20 cellular contexts compared by ENCODE assay signal in genomic region chr11:23013509-23013908, GRCh38.
DNase-seq lines count a peak whose midpoint lies in the region; ATAC-seq and TF ChIP-seq lines count a peak whose summit lies in the region.
"Had no signal": no experiment of that assay in that cellular context is flagged by ENCODE, and none has a peak within 500 bp of the region (broad histone marks: within the 10 kb centered on the region; RNA-seq: fewer than 3 reads in every experiment).

No MANE protein-coding gene starts in this region.

- H3K4me1 Mint-ChIP-seq in naive thymus-derived CD8-positive, alpha-beta T cell = no peaks in the 10 kb centered on the region
- H3K4me1 Mint-ChIP-seq: B cell; CD4-positive, CD25-positive, alpha-beta regulatory T cell had no signal

- peak; percentile 3 for DNase-seq in IMR-90
- DNase-seq in PC-3 = no peak
- no peak for DNase-seq in brain microvascular endothelial cell
- no peak for DNase-seq in MV-4-11 (lab: John Stamatoyannopoulos, UW)
- DNase-seq in naive thymus-derived CD8-positive, alpha-beta T cell = no peak
- DNase-seq: 8988T; Caco-2; CD4-positive, CD25-positive, alpha-beta regulatory T cell; CD8-positive, alpha-beta T cell; DMS153; DND-41; GM23248; H7; HCEC 1CT had no signal

- H3K4me2 ChIP-seq in IMR-90 (ENCODE audit: low read depth, low read length) = peak overlapping the region; percentile 58; the same call in 1 of the 2 replicates
- peak overlapping the region; percentile 73 for H3K4me2 ChIP-seq in PC-3 (ENCODE audit: low read length)
- H3K4me2 ChIP-seq: A549, BLaER1 had no signal

- BruUV-seq in IMR-90 (replicated peaks; lab: Mats Ljungman, UMichigan) = no TSS peak
- BruUV-seq in PC-3 (replicated peaks; lab: Mats Ljungman, UMichigan) = no TSS peak

- no peaks in the 10 kb centered on the region for H3K9me3 ChIP-seq in IMR-90 (ENCODE audit: control insufficient read depth, insufficient read depth, low read length)
- H3K9me3 ChIP-seq in PC-3 (ENCODE audit: low read length) = no peaks in the 10 kb centered on the region
- H3K9me3 ChIP-seq: A549, BLaER1, Caco-2 had no signal

- H4K20me1 ChIP-seq in IMR-90 (ENCODE audit: insufficient read depth, low read length) (no peaks in the 10 kb centered on the region), PC-3 (ENCODE audit: low read length) (no peaks in the 10 kb centered on the region)
- H4K20me1 ChIP-seq: BLaER1 had no signal

- POLR2A ChIA-PET in IMR-90 (lab: Charles Lee; ENCODE audit: unreplicated experiment) = no interaction called here
- POLR2A ChIA-PET in PC-3 (lab: Charles Lee; ENCODE audit: unreplicated experiment) = no interaction called here
- POLR2A ChIA-PET in naive thymus-derived CD8-positive, alpha-beta T cell (lab: Charles Lee) = no interaction called here

- peaks cover 0 to 14% (median 3%) of the 10 kb centered on the region in 9 donors for H3K9me3 Mint-ChIP-seq in naive thymus-derived CD8-positive, alpha-beta T cell

- no peaks in the 10 kb centered on the region for H3K9me1 ChIP-seq in IMR-90 (ENCODE audit: insufficient read depth, low read length)

- CTCF ChIA-PET in IMR-90 (lab: Yijun Ruan, JAX) (no interaction called here), PC-3 (lab: Charles Lee) (no interaction called here)

- H2AK9ac ChIP-seq in IMR-90 (replicated peaks; ENCODE audit: low read depth, low read length, poor library complexity) = no peak overlapping the region

- H3K4ac ChIP-seq in IMR-90 (ENCODE audit: low read depth, low read length) = peak overlapping the region; percentile 30; the same call in 1 of the 2 replicates

- H2AFZ ChIP-seq in ACC112 (ENCODE audit: low read length, unreplicated experiment) (peak overlapping the region; percentile 67), IMR-90 (replicated peaks; ENCODE audit: low read length, poor library complexity) (no peak overlapping the region), PC-3 (ENCODE audit: low read length) (0 out of 2 replicates have a peak overlapping the region, but pooled peaks have one; percentile 21)
- H2AFZ ChIP-seq: GM23248 had no signal

- no peak for TF ChIP-seq CTCF in IMR-90 (conservative IDR thresholded peaks at IDR 0.05; ENCODE audit: low read depth, low read length)
- peak; percentile 64 for TF ChIP-seq CTCF in PC-3 (conservative IDR thresholded peaks at IDR 0.05; ENCODE audit: low read depth, low read length)
- TF ChIP-seq CTCF in brain microvascular endothelial cell (IDR thresholded peaks at IDR 0.05; ENCODE audit: low read depth, low read length, missing control alignments) = peak; percentile 1

- H4K5ac ChIP-seq in IMR-90 (ENCODE audit: low read depth, low read length) = peak overlapping the region; percentile 80

- ATAC-seq in IMR-90 (ENCODE audit: low read depth) = peak; percentile 27; the same call in 1 of the 2 replicates
- ATAC-seq in PC-3 = peak; percentile 83
- no peak for ATAC-seq in HG02610 (IDR thresholded peaks at IDR 0.05; ENCODE audit: unreplicated experiment)
- ATAC-seq in naive thymus-derived CD8-positive, alpha-beta T cell = no peak
- ATAC-seq: A549; CD8-positive, alpha-beta T cell had no signal

- H3K4me3 ChIP-seq in ACC112 (ENCODE audit: low read depth, low read length) = no peak overlapping the region
- H3K4me3 ChIP-seq in IMR-90 (ENCODE audit: insufficient read depth, low read depth, low read length) = no peak overlapping the region
- peak overlapping the region; percentile 43 for H3K4me3 ChIP-seq in PC-3 (ENCODE audit: low read length)
- no peak overlapping the region for H3K4me3 ChIP-seq in brain microvascular endothelial cell (ENCODE audit: low read depth, low read length)
- H3K4me3 ChIP-seq: A549, BLaER1, GM23248 had no signal

- intact Hi-C loops in IMR-90 (cut with micrococcal nuclease) = no loop called here
- intact Hi-C loops in PC-3 (cut with micrococcal nuclease) = loop anchor here (1.0 to 5.0 kb wide), 4 partner anchors 57 to 853 kb away; no protein-coding TSS in a partner anchor

- no peaks in the 10 kb centered on the region for H3K9me2 ChIP-seq in PC-3 (replicated peaks; ENCODE audit: low read length)

- no peaks in the 10 kb centered on the region; a peak in 1 of 4 replicates for H3K79me1 ChIP-seq in IMR-90 (ENCODE audit: low read depth in 1 of 2, low read length in 2 of 2)

- H3K14ac ChIP-seq in IMR-90 (replicated peaks; ENCODE audit: low read depth, low read length) = no peak overlapping the region

- no peak overlapping the region; the same call in 1 of the 2 replicates for H4K91ac ChIP-seq in IMR-90 (ENCODE audit: insufficient read depth, low read depth, low read length)

- peak overlapping the region; percentile 76 for H2BK120ac ChIP-seq in IMR-90 (ENCODE audit: low read depth, low read length)

- H2BK20ac ChIP-seq in IMR-90 (ENCODE audit: low read depth, low read length) = peak overlapping the region; percentile 53; the same call in 1 of the 2 replicates

- no peaks in the 10 kb centered on the region for H3K36me3 Mint-ChIP-seq in naive thymus-derived CD8-positive, alpha-beta T cell
- H3K36me3 Mint-ChIP-seq: CD4-positive, CD25-positive, alpha-beta regulatory T cell; CD8-positive, alpha-beta T cell had no signal

- H3K27ac Mint-ChIP-seq in naive thymus-derived CD8-positive, alpha-beta T cell = no peak overlapping the region
- H3K27ac Mint-ChIP-seq: B cell; CD8-positive, alpha-beta T cell had no signal

- no peak overlapping the region for H3K27ac ChIP-seq in ACC112 (ENCODE audit: low read depth, low read length)
- H3K27ac ChIP-seq in IMR-90 (ENCODE audit: insufficient read depth, low read length) = peak overlapping the region; percentile 1; the same call in 1 of the 2 replicates
- H3K27ac ChIP-seq in PC-3 (ENCODE audit: low read length) = peak overlapping the region; percentile 97
- H3K27ac ChIP-seq in brain microvascular endothelial cell = no peak overlapping the region
- H3K27ac ChIP-seq: A549, BLaER1, C4-2B, GM23248 had no signal

- no peak overlapping the region for H3K23ac ChIP-seq in IMR-90 (ENCODE audit: low read depth, low read length)

- TF ChIP-seq RAD21 in IMR-90 (IDR thresholded peaks at IDR 0.05; ENCODE audit: low read length) = no peak

- H3K56ac ChIP-seq in IMR-90 (ENCODE audit: extremely low read depth, insufficient read depth, low read length) = no peak overlapping the region

- TF ChIP-seq POLR2A in IMR-90 (IDR thresholded peaks at IDR 0.05; ENCODE audit: low read depth, low read length) = no peak

- no CpG with 5 or more reads among the region's 5 CpGs for WGBS in IMR-90 (ENCODE audit: extremely low coverage in 2 of 2, insufficient read length in 1 of 2), 2 experiments

- H3K4me1 ChIP-seq in ACC112 (ENCODE audit: control insufficient read depth, insufficient read depth, low read length, unreplicated experiment) = no peaks in the 10 kb centered on the region
- H3K4me1 ChIP-seq in IMR-90 (ENCODE audit: control insufficient read depth, insufficient read depth, low read length) = peaks cover 2% of the 10 kb centered on the region; the same call in 1 of the 2 replicates
- peaks cover 22% of the 10 kb centered on the region for H3K4me1 ChIP-seq in PC-3 (ENCODE audit: insufficient read depth, low read length)
- H3K4me1 ChIP-seq: A549, BLaER1 had no signal

- in situ Hi-C loops in IMR-90 (cut with MboI; ENCODE audit: low sequenced_read_pairs) = loop anchor here (25.0 kb wide), 1 partner anchor 1374 kb away; no protein-coding TSS in a partner anchor
- in situ Hi-C loops in brain microvascular endothelial cell (cut with HindIII; ENCODE audit: low pct_ligation_motif_present, low sequenced_read_pairs) = no loop called here

- H2BK5ac ChIP-seq in IMR-90 (ENCODE audit: low read depth, low read length, poor library complexity, severe bottlenecking) = peak overlapping the region; percentile 32

- H4K8ac ChIP-seq in IMR-90 (ENCODE audit: low read depth in 2 of 2, low read length in 2 of 2) = peak overlapping the region in 1 of 2 experiments; percentile 64; a peak in 1 of 4 replicates

- peak overlapping the region; percentile 33; the same call in 1 of the 3 replicates for H2BK15ac ChIP-seq in IMR-90 (ENCODE audit: low read depth, low read length)

- peaks cover 4% of the 10 kb centered on the region for H3F3A ChIP-seq in PC-3 (ENCODE audit: low read length, unreplicated experiment)

- peaks cover 0 to 3% (median 0%) of the 10 kb centered on the region in 5 donors for H3K27me3 Mint-ChIP-seq in naive thymus-derived CD8-positive, alpha-beta T cell
- H3K27me3 Mint-ChIP-seq: B cell; CD4-positive, CD25-positive, alpha-beta regulatory T cell had no signal

- dilution Hi-C loops in IMR-90 (cut with HindIII; ENCODE audit: low sequenced_read_pairs, unreplicated experiment) = no loop called here

- H3K27me3 ChIP-seq in ACC112 (ENCODE audit: insufficient read depth, low read length) (no peaks in the 10 kb centered on the region; the same call in 1 of the 2 replicates), IMR-90 (ENCODE audit: control insufficient read depth, insufficient read depth, low read length) (no peaks in the 10 kb centered on the region), PC-3 (ENCODE audit: low read length) (no peaks in the 10 kb centered on the region), brain microvascular endothelial cell (replicated peaks) (no peaks in the 10 kb centered on the region)
- H3K27me3 ChIP-seq: BLaER1 had no signal

- peak overlapping the region; percentile 20; the same call in 1 of the 2 replicates for H2AK5ac ChIP-seq in IMR-90 (ENCODE audit: low read depth, low read length)

- H3K4me3 Mint-ChIP-seq in naive thymus-derived CD8-positive, alpha-beta T cell = no peak overlapping the region
- H3K4me3 Mint-ChIP-seq: B cell; CD4-positive, CD25-positive, alpha-beta regulatory T cell; CD8-positive, alpha-beta T cell had no signal

- H3K79me2 ChIP-seq in ACC112 (ENCODE audit: control insufficient read depth, insufficient read depth, low read length, unreplicated experiment) (no peaks in the 10 kb centered on the region), PC-3 (ENCODE audit: low read length) (no peaks in the 10 kb centered on the region)

- H3K18ac ChIP-seq in IMR-90 (ENCODE audit: low read depth, low read length) = peak overlapping the region; percentile 37; the same call in 1 of the 2 replicates

- H3K36me3 ChIP-seq in ACC112 (ENCODE audit: insufficient read depth, low read length) (no peaks in the 10 kb centered on the region), IMR-90 (ENCODE audit: control insufficient read depth, insufficient read depth, low read length) (no peaks in the 10 kb centered on the region), PC-3 (ENCODE audit: low read depth, low read length) (no peaks in the 10 kb centered on the region), brain microvascular endothelial cell (replicated peaks) (no peaks in the 10 kb centered on the region)
- H3K36me3 ChIP-seq: BLaER1 had no signal

- H3K9ac ChIP-seq in IMR-90 (ENCODE audit: low read depth, low read length) (no peak overlapping the region), PC-3 (ENCODE audit: low read length) (peak overlapping the region; percentile 71)
- H3K9ac ChIP-seq: BLaER1, GM23248 had no signal

TF ChIP-seq in IMR-90, 13 proteins besides CTCF, POLR2A, EP300 and RAD21 (continues in another document):
- TF ChIP-seq FOS (IDR thresholded peaks at IDR 0.05; ENCODE audit: low read depth, low read length) = no peak

Comparison
In these comparisons a context has a peak if more than half of its experiments do, and no peak if none do; other contexts are left out.
1. H3K27ac ChIP-seq: peak in IMR-90 (single experiment) and PC-3 (single experiment); none in ACC112 (single experiment) and brain microvascular endothelial cell (single experiment).
2. ATAC-seq: peak in IMR-90 (single experiment) and PC-3 (single experiment); none in HG02610 (single experiment) and naive thymus-derived CD8-positive, alpha-beta T cell (0 of 2).